1 cellular context compared by ENCODE assay signal in the genomic region with DNA sequence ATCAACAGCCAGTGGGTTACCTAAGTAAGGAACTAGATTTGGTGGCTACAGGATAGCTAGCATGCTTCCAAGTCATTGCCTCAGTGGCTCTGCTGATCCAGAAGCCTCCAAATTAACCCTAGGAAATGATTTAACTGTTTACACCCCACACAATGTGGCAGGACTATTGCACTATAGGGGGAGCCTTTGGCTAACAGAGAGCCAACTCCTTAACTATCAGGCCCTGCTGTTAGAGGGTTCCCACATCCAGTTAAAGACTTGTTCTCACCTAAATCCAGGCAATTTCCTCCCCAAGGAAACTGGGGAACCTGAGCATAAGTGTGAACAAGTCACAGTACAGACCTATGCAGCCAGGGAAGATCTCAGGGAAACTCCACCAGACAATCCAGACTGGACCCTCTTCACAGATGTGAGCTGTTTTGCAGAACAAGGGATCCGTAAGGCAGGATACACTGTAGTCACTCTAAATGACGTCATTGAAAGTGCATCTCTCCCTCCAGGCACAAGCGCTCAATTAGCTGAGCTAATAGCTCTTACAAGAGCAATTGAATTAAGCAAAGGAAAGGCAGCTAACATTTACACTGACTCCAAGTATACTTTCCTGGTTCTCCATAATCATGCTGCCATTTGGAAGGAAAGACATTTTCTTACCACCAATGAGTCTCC.
TF ChIP-seq lines count a peak whose summit lies in the region.

No MANE protein-coding gene starts in this region.

TF ChIP-seq in HEK293, 187 proteins besides CTCF, POLR2A, EP300 and RAD21 (continued from another document):
- TF ChIP-seq, protein P1, sequence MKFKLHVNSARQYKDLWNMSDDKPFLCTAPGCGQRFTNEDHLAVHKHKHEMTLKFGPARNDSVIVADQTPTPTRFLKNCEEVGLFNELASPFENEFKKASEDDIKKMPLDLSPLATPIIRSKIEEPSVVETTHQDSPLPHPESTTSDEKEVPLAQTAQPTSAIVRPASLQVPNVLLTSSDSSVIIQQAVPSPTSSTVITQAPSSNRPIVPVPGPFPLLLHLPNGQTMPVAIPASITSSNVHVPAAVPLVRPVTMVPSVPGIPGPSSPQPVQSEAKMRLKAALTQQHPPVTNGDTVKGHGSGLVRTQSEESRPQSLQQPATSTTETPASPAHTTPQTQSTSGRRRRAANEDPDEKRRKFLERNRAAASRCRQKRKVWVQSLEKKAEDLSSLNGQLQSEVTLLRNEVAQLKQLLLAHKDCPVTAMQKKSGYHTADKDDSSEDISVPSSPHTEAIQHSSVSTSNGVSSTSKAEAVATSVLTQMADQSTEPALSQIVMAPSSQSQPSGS (tag by site-specific recombination; IDR thresholded peaks at IDR 0.05; ENCODE audit: low read depth) = peak; percentile 54; the same call in 1 of the 2 replicates
- no peak for TF ChIP-seq ZNF830 (tag by site-specific recombination; IDR thresholded peaks at IDR 0.05; ENCODE audit: low read depth)
